Comparison of ENCODE assay signal across 12 cellular contexts in the genomic region with DNA sequence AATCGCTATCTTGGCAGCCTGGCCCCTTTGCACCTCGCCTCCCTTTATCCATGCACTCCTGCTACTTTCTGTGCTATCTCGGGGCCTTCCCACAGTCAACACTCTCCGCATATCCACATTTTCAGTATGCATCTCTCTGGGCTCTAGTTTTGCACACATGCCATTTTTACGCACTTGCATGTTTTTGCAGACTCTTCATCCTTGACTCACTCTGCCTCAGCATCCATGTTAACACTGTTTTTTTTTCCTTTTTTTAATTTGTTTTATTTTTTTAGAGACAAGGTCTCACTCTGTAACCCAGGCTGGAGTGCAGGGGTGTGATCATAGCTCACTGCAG. TPM values are rescaled to one million over a fixed set of nuclear protein-coding genes. Genes with fewer than 3 reads are reported as not detected.
DNase-seq lines count a peak whose midpoint lies in the region; ATAC-seq and TF ChIP-seq lines count a peak whose summit lies in the region.
"Had no signal": no experiment of that assay in that cellular context is flagged by ENCODE, and none has a peak within 500 bp of the region (broad histone marks: within the 10 kb centered on the region; RNA-seq: fewer than 3 reads in every experiment).

No MANE protein-coding gene starts in this region.

- no peak overlapping the region for H4K12ac ChIP-seq in trophoblast cell (ENCODE audit: low read depth, low read length)

- no peak overlapping the region for H3K14ac ChIP-seq in trophoblast cell (ENCODE audit: low read length)

- H4K91ac ChIP-seq in trophoblast cell (ENCODE audit: low read depth, low read length), result no peak overlapping the region

- no peak for ATAC-seq in GM21528 (IDR thresholded peaks at IDR 0.05; ENCODE audit: low FRiP score, unreplicated experiment)

- no peak for TF ChIP-seq POLR2A in esophagus squamous epithelium (IDR thresholded peaks at IDR 0.05)

- peaks cover 10% of the 10 kb centered on the region for H3K79me1 ChIP-seq in trophoblast cell (ENCODE audit: low read length)

- H3K9me3 ChIP-seq in HUES6 (ENCODE audit: control insufficient read depth, insufficient read depth, low read depth, low read length) (no peaks in the 10 kb centered on the region), esophagus squamous epithelium (no peaks in the 10 kb centered on the region), trophoblast cell (ENCODE audit: insufficient read depth, low read depth, low read length) (no peaks in the 10 kb centered on the region)

- H2BK12ac ChIP-seq in trophoblast cell (ENCODE audit: low read length), result no peak overlapping the region

- DNase-seq in AG04449 (ENCODE audit: low read depth, low spot score) (no peak), esophagus squamous epithelium (lab: John Stamatoyannopoulos, UW) (no peak), trophoblast cell (no peak), NCI-H2171 (lab: John Stamatoyannopoulos, UW) (no peak), NCI-H187 (lab: John Stamatoyannopoulos, UW) (no peak), KG1 (lab: John Stamatoyannopoulos, UW) (no peak)
- DNase-seq: activated CD4-positive, alpha-beta T cell treated with anti-CD3 and anti-CD28 coated beads, Interleukin-2, amount 50 U/mL, for 48 hours; Calu3; stimulated activated naive CD4-positive, alpha-beta T cell had no signal

- H3K4me2 ChIP-seq in trophoblast cell (ENCODE audit: low read length), result peak overlapping the region; percentile 33

- H2BK5ac ChIP-seq in trophoblast cell (ENCODE audit: low read depth, low read length, poor library complexity), result no peak overlapping the region

- H3K27me3 ChIP-seq in HUES6 (ENCODE audit: control insufficient read depth, insufficient read depth, low read length), result no peaks in the 10 kb centered on the region
- H3K27me3 ChIP-seq in esophagus squamous epithelium, result no peaks in the 10 kb centered on the region
- H3K27me3 ChIP-seq in trophoblast cell (ENCODE audit: insufficient read depth, low read length), result no peaks in the 10 kb centered on the region

- no peak overlapping the region for H3K18ac ChIP-seq in trophoblast cell (ENCODE audit: low read length)

- H3K36me3 ChIP-seq in HUES6 (ENCODE audit: control insufficient read depth, insufficient read depth, low read length), result no peaks in the 10 kb centered on the region
- H3K36me3 ChIP-seq in esophagus squamous epithelium, result no peaks in the 10 kb centered on the region
- no peaks in the 10 kb centered on the region for H3K36me3 ChIP-seq in trophoblast cell (ENCODE audit: control insufficient read depth in 1 of 2, insufficient read depth in 2 of 2, low read length in 2 of 2)

- H3K79me2 ChIP-seq in trophoblast cell (ENCODE audit: control insufficient read depth, insufficient read depth, low read length, poor library complexity), result peaks cover 6% of the 10 kb centered on the region

- intact Hi-C loops in esophagus squamous epithelium (cut with DNase I), result no loop called here

- CTCF ChIA-PET in AG04449 (lab: Yijun Ruan, JAX), result interaction anchor here (0.8 kb wide), 1 partner anchor 10 kb away, joined by 3 read pairs; no protein-coding TSS in a partner anchor

- 23 to 25% methylated on average over 5 of the region's 5 CpGs for WGBS in esophagus squamous epithelium, 2 donors
- no CpG with 5 or more reads among the region's 5 CpGs for WGBS in trophoblast cell (ENCODE audit: extremely low coverage, insufficient coverage, insufficient read length)

- no peak overlapping the region for H3K9ac ChIP-seq in HUES6 (ENCODE audit: low read length)
- no peak overlapping the region for H3K9ac ChIP-seq in trophoblast cell (ENCODE audit: low read length)

- H2AK5ac ChIP-seq in trophoblast cell (ENCODE audit: low read length), result no peak overlapping the region

- peak overlapping the region; percentile 47 for H3K4me3 ChIP-seq in AG04449 (ENCODE audit: low read depth, low read length)
- peak overlapping the region; percentile 50 for H3K4me3 ChIP-seq in HUES6 (ENCODE audit: low read depth, low read length)
- H3K4me3 ChIP-seq in esophagus squamous epithelium, result peak overlapping the region in 3 of 4 donors; percentile 25 to 48 (median 33)
- no peak overlapping the region for H3K4me3 ChIP-seq in trophoblast cell (ENCODE audit: low read depth, low read length)

- no peak overlapping the region for H4K8ac ChIP-seq in trophoblast cell (ENCODE audit: low read depth, low read length)

- H3K4ac ChIP-seq in trophoblast cell (ENCODE audit: low read depth, low read length), result no peak overlapping the region

- POLR2A ChIA-PET in AG04449 (lab: Yijun Ruan, JAX), result interaction anchor here (1.2 kb wide), 1 partner anchor 17 kb away, joined by 3 read pairs; no protein-coding TSS in a partner anchor

- no peak overlapping the region for H2AFZ ChIP-seq in trophoblast cell (ENCODE audit: insufficient read depth, low read length, poor library complexity)

- peaks cover 45% of the 10 kb centered on the region for H3K4me1 ChIP-seq in HUES6 (ENCODE audit: control insufficient read depth, insufficient read depth, low read length)
- peaks cover 33 to 79% (median 51%) of the 10 kb centered on the region in 3 donors for H3K4me1 ChIP-seq in esophagus squamous epithelium
- peaks cover 16 to 22% of the 10 kb centered on the region in 2 experiments for H3K4me1 ChIP-seq in trophoblast cell (ENCODE audit: control insufficient read depth in 1 of 2, insufficient read depth in 2 of 2, low read length in 2 of 2)

- H2BK120ac ChIP-seq in trophoblast cell (ENCODE audit: insufficient read depth, low read length, poor library complexity), result no peak overlapping the region

- no peak overlapping the region for H3K23ac ChIP-seq in trophoblast cell (ENCODE audit: low read length)

- TF ChIP-seq CTCF in AG04449 (IDR thresholded peaks at IDR 0.05; ENCODE audit: insufficient read depth, low read length, missing control alignments) (no peak), esophagus squamous epithelium (IDR thresholded peaks at IDR 0.05) (no peak)

- no peak overlapping the region for H3K27ac ChIP-seq in HUES6 (ENCODE audit: low read depth, low read length)
- H3K27ac ChIP-seq in esophagus squamous epithelium, result peak overlapping the region; percentile 82 to 93 (median 86)
- no peak overlapping the region for H3K27ac ChIP-seq in trophoblast cell (ENCODE audit: low read depth, low read length)

RNA-seq across cellular contexts. Expression of gene MAMSTR, which starts 2.5 kb away (rescaled TPM):
- total RNA-seq in esophagus squamous epithelium, result 1 to 10 TPM in 1 of 4 donors, under 1 TPM in 1, not detected in 2; 0.57 to 2.0 TPM
- 0.82 and 0.86 TPM in 2 replicates for polyA plus RNA-seq in trophoblast cell (2013)

RNA-seq across cellular contexts. Expression of gene FUT2, which starts 21.3 kb away (rescaled TPM):
- total RNA-seq in esophagus squamous epithelium, result 100 to 1,000 TPM in 1 of 4 donors, 10 to 100 TPM in 3; 12.2 to 125 (median 38.5) TPM
- not detected in 2 replicates for polyA plus RNA-seq in trophoblast cell (2013)
- total RNA-seq: aorta had no signal

RNA-seq across cellular contexts. Expression of gene RASIP1, which starts 23.4 kb away (rescaled TPM):
- 1 to 10 TPM; 4.0 to 9.6 (median 6.5) TPM for total RNA-seq in esophagus squamous epithelium
- 0.53 and 0.64 TPM in 2 replicates for polyA plus RNA-seq in trophoblast cell (2013)

RNA-seq across cellular contexts. Expression of gene IZUMO1, which starts 29.7 kb away (rescaled TPM):
- 10 to 100 TPM in 1 of 4 donors, 1 to 10 TPM in 2, not detected in 1; 2.3 to 56.0 (median 5.0) TPM for total RNA-seq in esophagus squamous epithelium
- polyA plus RNA-seq in trophoblast cell (2013), result 0.08 and 0.10 TPM in 2 replicates

RNA-seq across cellular contexts. Expression of gene FUT1, which starts 35.4 kb away (rescaled TPM):
- 1 to 10 TPM; 3.4 to 6.3 (median 4.8) TPM for total RNA-seq in esophagus squamous epithelium
- 0.71 and 0.79 TPM in 2 replicates for polyA plus RNA-seq in trophoblast cell (2013)

Comparison
In these comparisons a context has a peak if more than half of its experiments do, and no peak if none do; other contexts are left out.
1. H3K27ac ChIP-seq: peak in esophagus squamous epithelium (4 of 4); none in HUES6 (single experiment) and trophoblast cell (single experiment).